ENCODE assay signal across 19 cellular contexts in genomic region chr4:96652158-96652557, GRCh38.
DNase-seq lines count a peak whose midpoint lies in the region; ATAC-seq and TF ChIP-seq lines count a peak whose summit lies in the region.
"Had no signal": no experiment of that assay in that cellular context is flagged by ENCODE, and none has a peak within 500 bp of the region (broad histone marks: within the 10 kb centered on the region; RNA-seq: fewer than 3 reads in every experiment).

No MANE protein-coding gene starts in this region.

- H3K4me3 ChIP-seq in astrocyte of the cerebellum (ENCODE audit: low read depth, low read length) (no peak overlapping the region), epithelial cell of proximal tubule (ENCODE audit: low read depth, low read length) (no peak overlapping the region), neural progenitor cell (no peak overlapping the region)
- H3K4me3 ChIP-seq: MG63 had no signal

- H2AFZ ChIP-seq in neural progenitor cell (replicated peaks) = no peak overlapping the region

- H3K27ac Mint-ChIP-seq in neural progenitor cell = no peak overlapping the region
- H3K27ac Mint-ChIP-seq in activated naive CD4-positive, alpha-beta T cell treated with anti-CD3 and anti-CD28 coated beads, Interleukin-2, amount 50 U/mL, for 72 hours = no peak overlapping the region
- H3K27ac Mint-ChIP-seq: CD4-positive, CD25-positive, alpha-beta regulatory T cell; HFFc6 had no signal

- H3K9me3 Mint-ChIP-seq in neural progenitor cell = peaks cover 17% of the 10 kb centered on the region
- peaks cover 3% of the 10 kb centered on the region in 2 donors for H3K9me3 Mint-ChIP-seq in activated naive CD4-positive, alpha-beta T cell treated with anti-CD3 and anti-CD28 coated beads, Interleukin-2, amount 50 U/mL, for 72 hours

- no peak overlapping the region for H3K9ac ChIP-seq in neural progenitor cell

- no peak overlapping the region for H3K4me3 Mint-ChIP-seq in neural progenitor cell
- H3K4me3 Mint-ChIP-seq: CD4-positive, CD25-positive, alpha-beta regulatory T cell; HFFc6 had no signal

- no peaks in the 10 kb centered on the region for H3K36me3 ChIP-seq in neural progenitor cell
- H3K36me3 ChIP-seq: MG63 had no signal

- H4K20me1 ChIP-seq in neural progenitor cell (ENCODE audit: low read depth) = no peaks in the 10 kb centered on the region

- peaks cover 2% of the 10 kb centered on the region for H3K27me3 Mint-ChIP-seq in neural progenitor cell (ENCODE audit: insufficient read depth, low read depth)
- H3K27me3 Mint-ChIP-seq: CD4-positive, CD25-positive, alpha-beta regulatory T cell had no signal

- in situ Hi-C loops in astrocyte of the cerebellum (cut with HindIII; ENCODE audit: low sequenced_read_pairs) = no loop called here

- H3K79me2 ChIP-seq in neural progenitor cell (ENCODE audit: low read depth) = no peaks in the 10 kb centered on the region

- peak; percentile 52 for DNase-seq in M059J (ENCODE audit: low read depth)
- DNase-seq in astrocyte of the cerebellum (ENCODE audit: low read depth) = peak; percentile 13
- DNase-seq in epithelial cell of proximal tubule (ENCODE audit: low read depth) = peak; percentile 2
- DNase-seq in renal cortical epithelial cell (ENCODE audit: low read depth) = peak; percentile 46
- DNase-seq in neural progenitor cell (ENCODE audit: low spot score) = no peak
- DNase-seq in activated naive CD4-positive, alpha-beta T cell treated with anti-CD3 and anti-CD28 coated beads, Interleukin-2, amount 50 U/mL, for 72 hours (ENCODE audit: low spot score in 2 of 2) = no peak
- DNase-seq: CD4-positive, CD25-positive, alpha-beta regulatory T cell; DMS79; HFFc6; Karpas-422; MG63; NCI-H1048; NCI-H1417 treated with DMSO at 0.1 percent for 48 hours; NCI-H187; NCI-H510A treated with DMSO at 0.1 percent for 48 hours; NCI-H748 treated with DMSO at 0.1 percent for 48 hours had no signal

- H3F3A ChIP-seq in neural progenitor cell (ENCODE audit: low read depth) = no peaks in the 10 kb centered on the region

- H3K4me1 ChIP-seq in neural progenitor cell = peaks cover 5% of the 10 kb centered on the region

- H3K4me2 ChIP-seq in neural progenitor cell = no peak overlapping the region

- no peaks in the 10 kb centered on the region for H3K9me3 ChIP-seq in neural progenitor cell (ENCODE audit: low read depth)
- H3K9me3 ChIP-seq: MG63 had no signal

- H3K36me3 Mint-ChIP-seq in neural progenitor cell = no peaks in the 10 kb centered on the region
- no peaks in the 10 kb centered on the region for H3K36me3 Mint-ChIP-seq in activated naive CD4-positive, alpha-beta T cell treated with anti-CD3 and anti-CD28 coated beads, Interleukin-2, amount 50 U/mL, for 72 hours
- H3K36me3 Mint-ChIP-seq: CD4-positive, CD25-positive, alpha-beta regulatory T cell had no signal

- no peak for TF ChIP-seq CTCF in astrocyte of the cerebellum (IDR thresholded peaks at IDR 0.05; ENCODE audit: low read depth, low read length, missing control alignments)
- no peak for TF ChIP-seq CTCF in epithelial cell of proximal tubule (conservative IDR thresholded peaks at IDR 0.05; ENCODE audit: low read depth, low read length)
- TF ChIP-seq CTCF in neural progenitor cell (IDR thresholded peaks at IDR 0.05) = no peak

- no peaks in the 10 kb centered on the region for H3K27me3 ChIP-seq in neural progenitor cell
- H3K27me3 ChIP-seq: MG63 had no signal

- no peak overlapping the region for H3K27ac ChIP-seq in neural progenitor cell
- H3K27ac ChIP-seq: RWPE1 had no signal

- peaks cover 5% of the 10 kb centered on the region for H3K4me1 Mint-ChIP-seq in neural progenitor cell
- H3K4me1 Mint-ChIP-seq: CD4-positive, CD25-positive, alpha-beta regulatory T cell had no signal

- ATAC-seq in HG03342 (IDR thresholded peaks at IDR 0.05; ENCODE audit: unreplicated experiment) = no peak
- ATAC-seq in activated naive CD4-positive, alpha-beta T cell treated with anti-CD3 and anti-CD28 coated beads, Interleukin-2, amount 50 U/mL, for 72 hours = no peak
- ATAC-seq: SK-N-SH treated with all-trans-retinoic acid at 6 μM for 48 hours had no signal

Comparison
In these comparisons a context has a peak if more than half of its experiments do, and no peak if none do; other contexts are left out.
1. DNase-seq: peak in M059J (single experiment), astrocyte of the cerebellum (single experiment), epithelial cell of proximal tubule (single experiment) and renal cortical epithelial cell (single experiment); none in neural progenitor cell (single experiment) and activated naive CD4-positive, alpha-beta T cell treated with anti-CD3 and anti-CD28 coated beads, Interleukin-2, amount 50 U/mL, for 72 hours (0 of 2).